ENCODE assay signal across 14 cellular contexts in the genomic region with DNA sequence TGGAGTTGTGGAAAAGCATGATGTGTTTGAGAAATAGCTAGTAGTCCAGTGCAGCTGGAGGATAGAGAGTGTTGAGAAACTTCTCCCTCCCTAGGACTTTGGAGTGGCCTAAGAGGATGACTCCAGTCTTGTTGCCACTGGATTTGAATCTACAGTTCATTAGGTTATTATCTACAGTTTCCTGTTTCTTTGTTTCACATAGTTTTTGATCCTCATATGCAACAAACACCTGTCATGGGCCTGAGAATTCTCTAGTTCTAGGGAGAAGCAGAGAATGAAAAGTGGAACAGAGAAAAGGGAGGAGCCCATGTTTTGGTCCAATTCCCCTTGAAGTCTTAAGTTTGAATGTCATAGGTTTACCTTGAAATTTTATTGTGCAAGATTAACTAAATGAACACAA.
DNase-seq lines count a peak whose midpoint lies in the region; ATAC-seq and TF ChIP-seq lines count a peak whose summit lies in the region.
"Had no signal": no experiment of that assay in that cellular context is flagged by ENCODE, and none has a peak within 500 bp of the region (broad histone marks: within the 10 kb centered on the region; RNA-seq: fewer than 3 reads in every experiment).

No MANE protein-coding gene starts in this region.

- H3K4me3 Mint-ChIP-seq in stimulated activated memory B cell treated with anti-CD40 and anti-IgM and Interleukin-4, amounts not matched to agents 10 μg/mL and 1 μg/mL and 100 μg/mL, for 72 hours, result no peak overlapping the region
- no peak overlapping the region for H3K4me3 Mint-ChIP-seq in natural killer cell treated with Interleukin-12 subunit alpha and Interleukin-12 subunit beta and Interleukin-15 and Interleukin-18, amount 100 ng/mL, for 72 hours
- H3K4me3 Mint-ChIP-seq: activated T-helper 1 cell treated with anti-CD3 and anti-CD28 coated beads, Interleukin-12 subunit alpha, Interleukin-12 subunit beta, Interleukin-2, Interleukin-4 antibody, amounts not matched to agents 30 ng/mL and 10 ng/mL and 1 ng/mL, durations not matched to agents 14 hours and 24 hours and 36 hours; WTC11 had no signal

- TF ChIP-seq CTCF in uterus (IDR thresholded peaks at IDR 0.05) (no peak), ovary (IDR thresholded peaks at IDR 0.05) (no peak)

- H3K9me3 Mint-ChIP-seq in stimulated activated memory B cell treated with anti-CD40 and anti-IgM and Interleukin-4, amounts not matched to agents 10 μg/mL and 1 μg/mL and 100 μg/mL, for 72 hours, result peaks cover 17% of the 10 kb centered on the region
- H3K9me3 Mint-ChIP-seq in natural killer cell treated with Interleukin-12 subunit alpha and Interleukin-12 subunit beta and Interleukin-15 and Interleukin-18, amount 100 ng/mL, for 72 hours, result peaks cover 6% of the 10 kb centered on the region
- H3K9me3 Mint-ChIP-seq: activated T-helper 1 cell treated with anti-CD3 and anti-CD28 coated beads, Interleukin-12 subunit alpha, Interleukin-12 subunit beta, Interleukin-2, Interleukin-4 antibody, amounts not matched to agents 30 ng/mL and 10 ng/mL and 1 ng/mL, durations not matched to agents 14 hours and 24 hours and 36 hours had no signal

- H3K27ac Mint-ChIP-seq in stimulated activated memory B cell treated with anti-CD40 and anti-IgM and Interleukin-4, amounts not matched to agents 10 μg/mL and 1 μg/mL and 100 μg/mL, for 72 hours, result peak overlapping the region; percentile 85
- no peak overlapping the region for H3K27ac Mint-ChIP-seq in natural killer cell treated with Interleukin-12 subunit alpha and Interleukin-12 subunit beta and Interleukin-15 and Interleukin-18, amount 100 ng/mL, for 72 hours
- H3K27ac Mint-ChIP-seq: activated T-helper 1 cell treated with anti-CD3 and anti-CD28 coated beads, Interleukin-12 subunit alpha, Interleukin-12 subunit beta, Interleukin-2, Interleukin-4 antibody, amounts not matched to agents 30 ng/mL and 10 ng/mL and 1 ng/mL, durations not matched to agents 14 hours and 24 hours and 36 hours; WTC11 had no signal

- TF ChIP-seq POLR2A in uterus (IDR thresholded peaks at IDR 0.05) (no peak), ovary (IDR thresholded peaks at IDR 0.05) (no peak)

- H3K4me1 Mint-ChIP-seq in stimulated activated memory B cell treated with anti-CD40 and anti-IgM and Interleukin-4, amounts not matched to agents 10 μg/mL and 1 μg/mL and 100 μg/mL, for 72 hours, result peaks cover 71% of the 10 kb centered on the region
- no peaks in the 10 kb centered on the region for H3K4me1 Mint-ChIP-seq in natural killer cell treated with Interleukin-12 subunit alpha and Interleukin-12 subunit beta and Interleukin-15 and Interleukin-18, amount 100 ng/mL, for 72 hours (ENCODE audit: low read depth in 2 of 2)

- H3K27me3 ChIP-seq in uterus (no peaks in the 10 kb centered on the region), ovary (no peaks in the 10 kb centered on the region)
- H3K27me3 ChIP-seq: breast epithelium had no signal

- H3K36me3 ChIP-seq in uterus, result no peaks in the 10 kb centered on the region
- no peaks in the 10 kb centered on the region for H3K36me3 ChIP-seq in ovary
- H3K36me3 ChIP-seq: breast epithelium had no signal

- H3K4me1 ChIP-seq in uterus (no peaks in the 10 kb centered on the region), ovary (ENCODE audit: insufficient read depth) (no peaks in the 10 kb centered on the region)
- H3K4me1 ChIP-seq: breast epithelium had no signal

- no peak for TF ChIP-seq EP300 in ovary (IDR thresholded peaks at IDR 0.05)

- no peaks in the 10 kb centered on the region for H3K27me3 Mint-ChIP-seq in stimulated activated memory B cell treated with anti-CD40 and anti-IgM and Interleukin-4, amounts not matched to agents 10 μg/mL and 1 μg/mL and 100 μg/mL, for 72 hours
- peaks cover 6 to 24% of the 10 kb centered on the region in 2 donors for H3K27me3 Mint-ChIP-seq in natural killer cell treated with Interleukin-12 subunit alpha and Interleukin-12 subunit beta and Interleukin-15 and Interleukin-18, amount 100 ng/mL, for 72 hours

- peak; percentile 94 for ATAC-seq in HG02571 (IDR thresholded peaks at IDR 0.05; ENCODE audit: unreplicated experiment)
- peak; percentile 73 for ATAC-seq in HG03196 (IDR thresholded peaks at IDR 0.05; ENCODE audit: unreplicated experiment)
- peak; percentile 83 for ATAC-seq in stimulated activated memory B cell treated with anti-CD40 and anti-IgM and Interleukin-4, amounts not matched to agents 10 μg/mL and 1 μg/mL and 100 μg/mL, for 72 hours
- no peak for ATAC-seq in natural killer cell treated with Interleukin-12 subunit alpha and Interleukin-12 subunit beta and Interleukin-15 and Interleukin-18, amount 100 ng/mL, for 72 hours
- ATAC-seq: WTC11 had no signal

- intact Hi-C loops in uterus (cut with DNase I; ENCODE audit: low total_unique reads), result no loop called here
- intact Hi-C loops in ovary (cut with DNase I), result no loop called here

- peaks cover 17% of the 10 kb centered on the region for H3K36me3 Mint-ChIP-seq in stimulated activated memory B cell treated with anti-CD40 and anti-IgM and Interleukin-4, amounts not matched to agents 10 μg/mL and 1 μg/mL and 100 μg/mL, for 72 hours
- H3K36me3 Mint-ChIP-seq in natural killer cell treated with Interleukin-12 subunit alpha and Interleukin-12 subunit beta and Interleukin-15 and Interleukin-18, amount 100 ng/mL, for 72 hours, result no peaks in the 10 kb centered on the region

- H3K9me3 ChIP-seq in uterus, result no peaks in the 10 kb centered on the region
- H3K9me3 ChIP-seq in ovary, result no peaks in the 10 kb centered on the region
- H3K9me3 ChIP-seq: breast epithelium had no signal

- H3K27ac ChIP-seq in uterus, result no peak overlapping the region
- H3K27ac ChIP-seq in ovary, result no peak overlapping the region
- H3K27ac ChIP-seq: breast epithelium had no signal

- DNase-seq in GM19238 (ENCODE audit: insufficient read length, low spot score) (peak; percentile 26), uterus (no peak), activated gamma-delta T cell (lab: John Stamatoyannopoulos, UW) (no peak), ovary (no peak)
- DNase-seq in natural killer cell treated with Interleukin-12 subunit alpha and Interleukin-12 subunit beta and Interleukin-15 and Interleukin-18, amount 100 ng/mL, for 72 hours (ENCODE audit: low spot score), result no peak
- DNase-seq: retina, SHP77 treated with DMSO at 0.1 percent for 48 hours, trophoblast cell had no signal

- H3K4me3 ChIP-seq in uterus, result no peak overlapping the region
- H3K4me3 ChIP-seq in ovary, result no peak overlapping the region
- H3K4me3 ChIP-seq: breast epithelium had no signal

Comparison
In these comparisons a context has a peak if more than half of its experiments do, and no peak if none do; other contexts are left out.
1. ATAC-seq: peak in HG02571 (single experiment), HG03196 (single experiment) and stimulated activated memory B cell treated with anti-CD40 and anti-IgM and Interleukin-4, amounts not matched to agents 10 μg/mL and 1 μg/mL and 100 μg/mL, for 72 hours (single experiment); none in natural killer cell treated with Interleukin-12 subunit alpha and Interleukin-12 subunit beta and Interleukin-15 and Interleukin-18, amount 100 ng/mL, for 72 hours (0 of 2).